8 cellular contexts compared by ENCODE assay signal in genomic region chr16:57265850-57266530, GRCh38. TPM values are rescaled to one million over a fixed set of nuclear protein-coding genes. Genes with fewer than 3 reads are reported as not detected.
A peak's percentile ranks its signal among the peaks of the same experiment; 100 is the strongest.
DNase-seq lines count a peak whose midpoint lies in the region; ATAC-seq lines count a peak whose summit lies in the region.

No MANE protein-coding gene starts in this region.

- no peak for ATAC-seq in natural killer cell treated with Interleukin-12 subunit alpha and Interleukin-12 subunit beta and Interleukin-15 and Interleukin-18, amount 100 ng/mL, for 72 hours
- ATAC-seq in GM18868 (IDR thresholded peaks at IDR 0.05; ENCODE audit: unreplicated experiment) (no peak), GM21717 (IDR thresholded peaks at IDR 0.05; ENCODE audit: unreplicated experiment) (no peak)

- H3K4me3 Mint-ChIP-seq in natural killer cell treated with Interleukin-12 subunit alpha and Interleukin-12 subunit beta and Interleukin-15 and Interleukin-18, amount 100 ng/mL, for 72 hours = no peak overlapping the region

- no peak overlapping the region for H3K27ac Mint-ChIP-seq in natural killer cell treated with Interleukin-12 subunit alpha and Interleukin-12 subunit beta and Interleukin-15 and Interleukin-18, amount 100 ng/mL, for 72 hours

- peak; percentile 59 for DNase-seq in AG08395 (ENCODE audit: low spot score)
- DNase-seq in NCI-H2227 treated with DMSO at 0.1 percent for 48 hours (lab: John Stamatoyannopoulos, UW) = peak; percentile 32
- DNase-seq in dermis blood vessel endothelial cell = peak; percentile 83
- peak; percentile 91 for DNase-seq in mucosa of gallbladder (ENCODE audit: low spot score)
- no peak for DNase-seq in NCI-H1048 (lab: John Stamatoyannopoulos, UW)
- DNase-seq in natural killer cell treated with Interleukin-12 subunit alpha and Interleukin-12 subunit beta and Interleukin-15 and Interleukin-18, amount 100 ng/mL, for 72 hours (ENCODE audit: low spot score) = no peak

- no peaks in the 10 kb centered on the region for H3K36me3 Mint-ChIP-seq in natural killer cell treated with Interleukin-12 subunit alpha and Interleukin-12 subunit beta and Interleukin-15 and Interleukin-18, amount 100 ng/mL, for 72 hours

- peaks cover 0 to 2% of the 10 kb centered on the region in 2 donors for H3K4me1 Mint-ChIP-seq in natural killer cell treated with Interleukin-12 subunit alpha and Interleukin-12 subunit beta and Interleukin-15 and Interleukin-18, amount 100 ng/mL, for 72 hours (ENCODE audit: low read depth in 2 of 2)

- H3K9me3 Mint-ChIP-seq in natural killer cell treated with Interleukin-12 subunit alpha and Interleukin-12 subunit beta and Interleukin-15 and Interleukin-18, amount 100 ng/mL, for 72 hours = no peaks in the 10 kb centered on the region

- H3K27me3 Mint-ChIP-seq in natural killer cell treated with Interleukin-12 subunit alpha and Interleukin-12 subunit beta and Interleukin-15 and Interleukin-18, amount 100 ng/mL, for 72 hours = no peaks in the 10 kb centered on the region

RNA-seq across cellular contexts. Expression of gene PLLP, which starts 18.5 kb away (rescaled TPM):
- total RNA-seq in dermis blood vessel endothelial cell = 13.8 and 16.9 TPM in 2 replicates
- 206 TPM for total RNA-seq in mucosa of gallbladder
- total RNA-seq in natural killer cell treated with Interleukin-12 subunit alpha and Interleukin-12 subunit beta and Interleukin-15 and Interleukin-18, amount 100 ng/mL, for 72 hours = under 1 TPM in 1 of 2 donors, not detected in 1; 0.67 TPM

RNA-seq across cellular contexts. Expression of gene ARL2BP, which starts 20.9 kb away (rescaled TPM):
- total RNA-seq in dermis blood vessel endothelial cell (85.3 and 106 TPM in 2 replicates), mucosa of gallbladder (46.4 TPM)
- 10 to 100 TPM; 28.3 to 32.3 TPM for total RNA-seq in natural killer cell treated with Interleukin-12 subunit alpha and Interleukin-12 subunit beta and Interleukin-15 and Interleukin-18, amount 100 ng/mL, for 72 hours

Comparison
In these comparisons a context has a peak if more than half of its experiments do, and no peak if none do; other contexts are left out.
1. DNase-seq: peak in AG08395 (single experiment), NCI-H2227 treated with DMSO at 0.1 percent for 48 hours (single experiment), dermis blood vessel endothelial cell (single experiment) and mucosa of gallbladder (single experiment); none in NCI-H1048 (single experiment) and natural killer cell treated with Interleukin-12 subunit alpha and Interleukin-12 subunit beta and Interleukin-15 and Interleukin-18, amount 100 ng/mL, for 72 hours (single experiment).
2. RNA of gene PLLP, which starts 18.5 kb away (total RNA-seq): 206 TPM in mucosa of gallbladder (single experiment); 13.8 to 16.9 TPM in dermis blood vessel endothelial cell and 0.67 TPM in natural killer cell treated with Interleukin-12 subunit alpha and Interleukin-12 subunit beta and Interleukin-15 and Interleukin-18, amount 100 ng/mL, for 72 hours; every median in the first group is over 10 times any median in the second.